In genomic region chr4:147843162-147843561, GRCh38 we compare ENCODE assay signal across 10 cellular contexts.
DNase-seq lines count a peak whose midpoint lies in the region; ATAC-seq and TF ChIP-seq lines count a peak whose summit lies in the region.
"Had no signal": no experiment of that assay in that cellular context is flagged by ENCODE, and none has a peak within 500 bp of the region (broad histone marks: within the 10 kb centered on the region; RNA-seq: fewer than 3 reads in every experiment).

No MANE protein-coding gene starts in this region.

- no peaks in the 10 kb centered on the region for H3K4me1 Mint-ChIP-seq in activated CD4-positive, alpha-beta T cell treated with anti-CD3 and anti-CD28 coated beads for 36 hours
- no peaks in the 10 kb centered on the region for H3K4me1 Mint-ChIP-seq in activated CD4-positive, alpha-beta T cell treated with anti-CD3 and anti-CD28 coated beads, Interleukin-2, amount 10 ng/mL, durations not matched to agents 7 days and 5 days
- H3K4me1 Mint-ChIP-seq in stimulated activated effector memory CD8-positive, alpha-beta T cell treated with anti-CD3 and anti-CD28 coated beads, Interleukin-12 subunit alpha, Interleukin-12 subunit beta, amount 100 ng/mL, for 72 hours = peaks cover 9% of the 10 kb centered on the region

- H3K27ac ChIP-seq in mammary epithelial cell (ENCODE audit: insufficient read depth, low read depth, low read length) = peak overlapping the region; percentile 21
- H3K27ac ChIP-seq: HL-60 had no signal

- ATAC-seq in activated CD4-positive, alpha-beta T cell treated with anti-CD3 and anti-CD28 coated beads for 36 hours = peak; percentile 74
- ATAC-seq in HG03159 (IDR thresholded peaks at IDR 0.05; ENCODE audit: unreplicated experiment) = peak; percentile 53
- peak; percentile 45 for ATAC-seq in stimulated activated effector memory CD8-positive, alpha-beta T cell treated with anti-CD3 and anti-CD28 coated beads, Interleukin-12 subunit alpha, Interleukin-12 subunit beta, amount 100 ng/mL, for 72 hours

- H3K9me3 Mint-ChIP-seq in activated CD4-positive, alpha-beta T cell treated with anti-CD3 and anti-CD28 coated beads for 36 hours (ENCODE audit: low read depth) = no peaks in the 10 kb centered on the region
- H3K9me3 Mint-ChIP-seq in activated CD4-positive, alpha-beta T cell treated with anti-CD3 and anti-CD28 coated beads, Interleukin-2, amount 10 ng/mL, durations not matched to agents 7 days and 5 days = no peaks in the 10 kb centered on the region
- no peaks in the 10 kb centered on the region for H3K9me3 Mint-ChIP-seq in stimulated activated effector memory CD8-positive, alpha-beta T cell treated with anti-CD3 and anti-CD28 coated beads, Interleukin-12 subunit alpha, Interleukin-12 subunit beta, amount 100 ng/mL, for 72 hours

- H2AFZ ChIP-seq in mammary epithelial cell (ENCODE audit: low read depth, low read length) = no peak overlapping the region

- CTCF ChIA-PET in activated CD4-positive, alpha-beta T cell treated with anti-CD3 and anti-CD28 coated beads for 36 hours (lab: Charles Lee) = interaction anchor here (0.6 to 4.6 kb wide), 6 partner anchors 10 to 500 kb away, joined by 3 to 39 read pairs (median 3); no protein-coding TSS in a partner anchor
- CTCF ChIA-PET in activated CD4-positive, alpha-beta T cell treated with anti-CD3 and anti-CD28 coated beads, Interleukin-2, amount 10 ng/mL, durations not matched to agents 7 days and 5 days (lab: Charles Lee) = interaction anchor here (1.0 to 1.5 kb wide), 3 partner anchors 20 to 57 kb away, joined by 3 to 4 read pairs (median 3); no protein-coding TSS in a partner anchor
- CTCF ChIA-PET in mammary epithelial cell (lab: Charles Lee; ENCODE audit: low non-redundant PET) = interaction anchor here (1.2 kb wide), 1 partner anchor 24 kb away, joined by 4 read pairs; no protein-coding TSS in a partner anchor

- no peak overlapping the region for H3K9ac ChIP-seq in mammary epithelial cell (ENCODE audit: insufficient read depth, low read length)

- no peak overlapping the region for H3K4me3 Mint-ChIP-seq in activated CD4-positive, alpha-beta T cell treated with anti-CD3 and anti-CD28 coated beads for 36 hours
- no peak overlapping the region for H3K4me3 Mint-ChIP-seq in activated CD4-positive, alpha-beta T cell treated with anti-CD3 and anti-CD28 coated beads, Interleukin-2, amount 10 ng/mL, durations not matched to agents 7 days and 5 days
- no peak overlapping the region for H3K4me3 Mint-ChIP-seq in stimulated activated effector memory CD8-positive, alpha-beta T cell treated with anti-CD3 and anti-CD28 coated beads, Interleukin-12 subunit alpha, Interleukin-12 subunit beta, amount 100 ng/mL, for 72 hours

- no peak overlapping the region for H3K27ac Mint-ChIP-seq in activated CD4-positive, alpha-beta T cell treated with anti-CD3 and anti-CD28 coated beads for 36 hours
- no peak overlapping the region for H3K27ac Mint-ChIP-seq in activated CD4-positive, alpha-beta T cell treated with anti-CD3 and anti-CD28 coated beads, Interleukin-2, amount 10 ng/mL, durations not matched to agents 7 days and 5 days
- H3K27ac Mint-ChIP-seq in stimulated activated effector memory CD8-positive, alpha-beta T cell treated with anti-CD3 and anti-CD28 coated beads, Interleukin-12 subunit alpha, Interleukin-12 subunit beta, amount 100 ng/mL, for 72 hours = no peak overlapping the region

- peaks cover 45% of the 10 kb centered on the region for H3K79me2 ChIP-seq in mammary epithelial cell (ENCODE audit: insufficient read depth, low read length)

- POLR2A ChIA-PET in activated CD4-positive, alpha-beta T cell treated with anti-CD3 and anti-CD28 coated beads for 36 hours (lab: Charles Lee) = no interaction called here
- POLR2A ChIA-PET in activated CD4-positive, alpha-beta T cell treated with anti-CD3 and anti-CD28 coated beads, Interleukin-2, amount 10 ng/mL, durations not matched to agents 7 days and 5 days (lab: Charles Lee) = no interaction called here

- no peak overlapping the region for H3K4me3 ChIP-seq in mammary epithelial cell (replicated peaks in 1 of 3; ENCODE audit: insufficient read depth in 1 of 3, low read depth in 2 of 3, low read length in 3 of 3)

- no TSS peak for BruUV-seq in mammary epithelial cell (replicated peaks; lab: Mats Ljungman, UMichigan)

- dilution Hi-C loops in mammary epithelial cell (cut with HindIII; ENCODE audit: low sequenced_read_pairs) = no loop called here

- H3K4me1 ChIP-seq in mammary epithelial cell (ENCODE audit: insufficient read depth, low read length) = peaks cover 9% of the 10 kb centered on the region

- no peaks in the 10 kb centered on the region for H3K36me3 ChIP-seq in mammary epithelial cell (ENCODE audit: insufficient read depth, low read length)

- no peaks in the 10 kb centered on the region for H3K27me3 Mint-ChIP-seq in activated CD4-positive, alpha-beta T cell treated with anti-CD3 and anti-CD28 coated beads for 36 hours
- peaks cover 5% of the 10 kb centered on the region for H3K27me3 Mint-ChIP-seq in activated CD4-positive, alpha-beta T cell treated with anti-CD3 and anti-CD28 coated beads, Interleukin-2, amount 10 ng/mL, durations not matched to agents 7 days and 5 days

- H3K27me3 ChIP-seq in mammary epithelial cell (ENCODE audit: insufficient read depth, low read length) = no peaks in the 10 kb centered on the region

- H3K9me3 ChIP-seq in mammary epithelial cell (replicated peaks; ENCODE audit: insufficient read depth, low read length) = no peaks in the 10 kb centered on the region

- H4K20me1 ChIP-seq in mammary epithelial cell (ENCODE audit: insufficient read depth, low read length) = no peaks in the 10 kb centered on the region

- H3K4me2 ChIP-seq in mammary epithelial cell (ENCODE audit: insufficient read depth, low read depth, low read length) = peak overlapping the region; percentile 12

- intact Hi-C loops in activated CD4-positive, alpha-beta T cell treated with anti-CD3 and anti-CD28 coated beads for 36 hours (cut with DNase I, micrococcal nuclease) = no loop called here
- intact Hi-C loops in mammary epithelial cell (cut with micrococcal nuclease) = no loop called here

- peak; percentile 29 for DNase-seq in activated CD4-positive, alpha-beta T cell treated with anti-CD3 and anti-CD28 coated beads for 36 hours
- DNase-seq in activated CD4-positive, alpha-beta T cell treated with anti-CD3 and anti-CD28 coated beads, Interleukin-2, amount 10 ng/mL, durations not matched to agents 7 days and 5 days = no peak
- DNase-seq in mammary epithelial cell (no peak), activated gamma-delta T cell treated with Interleukin-2 at 50 U/mL for 16 hours (no peak), midbrain (lab: John Stamatoyannopoulos, UW) (no peak), middle frontal gyrus (ENCODE audit: extremely low spot score, low spot score) (no peak)
- DNase-seq in stimulated activated effector memory CD8-positive, alpha-beta T cell treated with anti-CD3 and anti-CD28 coated beads, Interleukin-12 subunit alpha, Interleukin-12 subunit beta, amount 100 ng/mL, for 72 hours (ENCODE audit: low spot score in 2 of 2) = no peak
- DNase-seq: C1 segment of cervical spinal cord had no signal

- in situ Hi-C loops in mammary epithelial cell (cut with MboI; ENCODE audit: low sequenced_read_pairs in 2 of 2) = no loop called here

- 55% methylated on average over 4 of the region's 5 CpGs for whole genome bisulfite sequencing in mammary epithelial cell (ENCODE audit: low coverage, missing lambda C conversion rate)

- H3K36me3 Mint-ChIP-seq in activated CD4-positive, alpha-beta T cell treated with anti-CD3 and anti-CD28 coated beads for 36 hours (ENCODE audit: low read depth) = no peaks in the 10 kb centered on the region
- peaks cover 5% of the 10 kb centered on the region for H3K36me3 Mint-ChIP-seq in activated CD4-positive, alpha-beta T cell treated with anti-CD3 and anti-CD28 coated beads, Interleukin-2, amount 10 ng/mL, durations not matched to agents 7 days and 5 days (ENCODE audit: low read depth)
- no peaks in the 10 kb centered on the region for H3K36me3 Mint-ChIP-seq in stimulated activated effector memory CD8-positive, alpha-beta T cell treated with anti-CD3 and anti-CD28 coated beads, Interleukin-12 subunit alpha, Interleukin-12 subunit beta, amount 100 ng/mL, for 72 hours

- peak; percentile 33 to 38 for TF ChIP-seq CTCF in mammary epithelial cell (conservative IDR thresholded peaks at IDR 0.05 in 1 of 2, IDR thresholded peaks at IDR 0.05 in 1 of 2; ENCODE audit: extremely low read depth in 1 of 2, insufficient read depth in 1 of 2, low read depth in 1 of 2, low read length in 2 of 2)
